9 cellular contexts compared by ENCODE assay signal in genomic region chr12:109789649-109790048, GRCh38.
"Had no signal": no experiment of that assay in that cellular context is flagged by ENCODE, and none has a peak within 500 bp of the region (broad histone marks: within the 10 kb centered on the region; RNA-seq: fewer than 3 reads in every experiment).

No MANE protein-coding gene starts in this region.

- ATAC-seq: GM23338 had no signal

- H3K27ac ChIP-seq: HL-60, KMS-11 had no signal

- H3K9ac ChIP-seq: KMS-11 had no signal

- H3K4me2 ChIP-seq: GM23338, KMS-11 had no signal

- H3K4me1 Mint-ChIP-seq: GM23338 had no signal

- H3K9me3 Mint-ChIP-seq: GM23338, H9 had no signal

- H3K27ac Mint-ChIP-seq: GM23338, HFFc6 had no signal

- H3K4me3 ChIP-seq: GM23338 had no signal

- H3K4me3 Mint-ChIP-seq: GM23338, H9, HFFc6 had no signal

- DNase-seq: H9, HCEC 1CT, HFFc6, IMR-90, Karpas-422, KBM-7 had no signal

- H2AFZ ChIP-seq: GM23338 had no signal
